Comparison of ENCODE assay signal across 2 cellular contexts in the genomic region with DNA sequence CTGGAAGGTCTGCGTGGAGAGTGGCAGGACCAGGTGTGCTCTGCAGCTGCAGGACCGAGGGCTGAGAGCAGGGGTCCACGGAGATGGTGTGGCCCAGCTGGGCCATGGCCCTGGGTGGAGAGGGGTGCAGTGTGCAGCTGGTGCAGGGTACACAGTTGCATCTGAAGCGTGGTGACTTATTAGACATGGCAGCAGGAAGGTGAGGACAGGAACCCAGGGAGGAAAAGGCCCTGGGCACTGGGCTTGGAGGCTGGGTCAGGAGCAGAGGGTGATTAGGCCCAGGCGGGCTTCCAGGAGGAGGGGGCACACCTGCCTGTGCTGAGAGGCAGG.
TF ChIP-seq lines count a peak whose summit lies in the region.

No MANE protein-coding gene starts in this region.

TF ChIP-seq in SK-N-SH, 30 proteins besides CTCF, POLR2A, EP300 and RAD21 (continued from another document):
- TF ChIP-seq, protein P1, sequence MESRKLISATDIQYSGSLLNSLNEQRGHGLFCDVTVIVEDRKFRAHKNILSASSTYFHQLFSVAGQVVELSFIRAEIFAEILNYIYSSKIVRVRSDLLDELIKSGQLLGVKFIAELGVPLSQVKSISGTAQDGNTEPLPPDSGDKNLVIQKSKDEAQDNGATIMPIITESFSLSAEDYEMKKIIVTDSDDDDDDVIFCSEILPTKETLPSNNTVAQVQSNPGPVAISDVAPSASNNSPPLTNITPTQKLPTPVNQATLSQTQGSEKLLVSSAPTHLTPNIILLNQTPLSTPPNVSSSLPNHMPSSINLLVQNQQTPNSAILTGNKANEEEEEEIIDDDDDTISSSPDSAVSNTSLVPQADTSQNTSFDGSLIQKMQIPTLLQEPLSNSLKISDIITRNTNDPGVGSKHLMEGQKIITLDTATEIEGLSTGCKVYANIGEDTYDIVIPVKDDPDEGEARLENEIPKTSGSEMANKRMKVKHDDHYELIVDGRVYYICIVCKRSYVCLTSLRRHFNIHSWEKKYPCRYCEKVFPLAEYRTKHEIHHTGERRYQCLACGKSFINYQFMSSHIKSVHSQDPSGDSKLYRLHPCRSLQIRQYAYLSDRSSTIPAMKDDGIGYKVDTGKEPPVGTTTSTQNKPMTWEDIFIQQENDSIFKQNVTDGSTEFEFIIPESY (IDR thresholded peaks at IDR 0.05; ENCODE audit: borderline replicate concordance, low read depth) = no peak
- TF ChIP-seq ELF1 (IDR thresholded peaks at IDR 0.05) (no peak), POLR2AphosphoS5 (IDR thresholded peaks at IDR 0.05; ENCODE audit: low read depth, low read length) (no peak), JUND (IDR thresholded peaks at IDR 0.05) (no peak), FOSL2 (IDR thresholded peaks at IDR 0.05; ENCODE audit: borderline replicate concordance, low read depth) (no peak), CHD2 (IDR thresholded peaks at IDR 0.05; ENCODE audit: low read length, partially characterized antibody) (no peak)
- TF ChIP-seq, protein P2, sequence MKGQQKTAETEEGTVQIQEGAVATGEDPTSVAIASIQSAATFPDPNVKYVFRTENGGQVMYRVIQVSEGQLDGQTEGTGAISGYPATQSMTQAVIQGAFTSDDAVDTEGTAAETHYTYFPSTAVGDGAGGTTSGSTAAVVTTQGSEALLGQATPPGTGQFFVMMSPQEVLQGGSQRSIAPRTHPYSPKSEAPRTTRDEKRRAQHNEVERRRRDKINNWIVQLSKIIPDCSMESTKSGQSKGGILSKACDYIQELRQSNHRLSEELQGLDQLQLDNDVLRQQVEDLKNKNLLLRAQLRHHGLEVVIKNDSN (IDR thresholded peaks at IDR 0.05; ENCODE audit: borderline replicate concordance, low read depth) = no peak

TF ChIP-seq in SK-N-SH treated with all-trans-retinoic acid at 6 μM for 48 hours, 23 proteins besides CTCF, POLR2A, EP300 and RAD21 (continued from another document):
- TF ChIP-seq, protein P3, sequence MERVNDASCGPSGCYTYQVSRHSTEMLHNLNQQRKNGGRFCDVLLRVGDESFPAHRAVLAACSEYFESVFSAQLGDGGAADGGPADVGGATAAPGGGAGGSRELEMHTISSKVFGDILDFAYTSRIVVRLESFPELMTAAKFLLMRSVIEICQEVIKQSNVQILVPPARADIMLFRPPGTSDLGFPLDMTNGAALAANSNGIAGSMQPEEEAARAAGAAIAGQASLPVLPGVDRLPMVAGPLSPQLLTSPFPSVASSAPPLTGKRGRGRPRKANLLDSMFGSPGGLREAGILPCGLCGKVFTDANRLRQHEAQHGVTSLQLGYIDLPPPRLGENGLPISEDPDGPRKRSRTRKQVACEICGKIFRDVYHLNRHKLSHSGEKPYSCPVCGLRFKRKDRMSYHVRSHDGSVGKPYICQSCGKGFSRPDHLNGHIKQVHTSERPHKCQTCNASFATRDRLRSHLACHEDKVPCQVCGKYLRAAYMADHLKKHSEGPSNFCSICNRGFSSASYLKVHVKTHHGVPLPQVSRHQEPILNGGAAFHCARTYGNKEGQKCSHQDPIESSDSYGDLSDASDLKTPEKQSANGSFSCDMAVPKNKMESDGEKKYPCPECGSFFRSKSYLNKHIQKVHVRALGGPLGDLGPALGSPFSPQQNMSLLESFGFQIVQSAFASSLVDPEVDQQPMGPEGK (CRISPR knock-in tag; IDR thresholded peaks at IDR 0.05; ENCODE audit: borderline replicate concordance) = no peak
- TF ChIP-seq ZFP30 (CRISPR knock-in tag; IDR thresholded peaks at IDR 0.05) (no peak), ISL1 (CRISPR knock-in tag; IDR thresholded peaks at IDR 0.05) (no peak), SNAI2 (CRISPR knock-in tag; IDR thresholded peaks at IDR 0.05) (no peak), RARB (CRISPR knock-in tag; IDR thresholded peaks at IDR 0.05) (no peak)
- TF ChIP-seq, protein P4, sequence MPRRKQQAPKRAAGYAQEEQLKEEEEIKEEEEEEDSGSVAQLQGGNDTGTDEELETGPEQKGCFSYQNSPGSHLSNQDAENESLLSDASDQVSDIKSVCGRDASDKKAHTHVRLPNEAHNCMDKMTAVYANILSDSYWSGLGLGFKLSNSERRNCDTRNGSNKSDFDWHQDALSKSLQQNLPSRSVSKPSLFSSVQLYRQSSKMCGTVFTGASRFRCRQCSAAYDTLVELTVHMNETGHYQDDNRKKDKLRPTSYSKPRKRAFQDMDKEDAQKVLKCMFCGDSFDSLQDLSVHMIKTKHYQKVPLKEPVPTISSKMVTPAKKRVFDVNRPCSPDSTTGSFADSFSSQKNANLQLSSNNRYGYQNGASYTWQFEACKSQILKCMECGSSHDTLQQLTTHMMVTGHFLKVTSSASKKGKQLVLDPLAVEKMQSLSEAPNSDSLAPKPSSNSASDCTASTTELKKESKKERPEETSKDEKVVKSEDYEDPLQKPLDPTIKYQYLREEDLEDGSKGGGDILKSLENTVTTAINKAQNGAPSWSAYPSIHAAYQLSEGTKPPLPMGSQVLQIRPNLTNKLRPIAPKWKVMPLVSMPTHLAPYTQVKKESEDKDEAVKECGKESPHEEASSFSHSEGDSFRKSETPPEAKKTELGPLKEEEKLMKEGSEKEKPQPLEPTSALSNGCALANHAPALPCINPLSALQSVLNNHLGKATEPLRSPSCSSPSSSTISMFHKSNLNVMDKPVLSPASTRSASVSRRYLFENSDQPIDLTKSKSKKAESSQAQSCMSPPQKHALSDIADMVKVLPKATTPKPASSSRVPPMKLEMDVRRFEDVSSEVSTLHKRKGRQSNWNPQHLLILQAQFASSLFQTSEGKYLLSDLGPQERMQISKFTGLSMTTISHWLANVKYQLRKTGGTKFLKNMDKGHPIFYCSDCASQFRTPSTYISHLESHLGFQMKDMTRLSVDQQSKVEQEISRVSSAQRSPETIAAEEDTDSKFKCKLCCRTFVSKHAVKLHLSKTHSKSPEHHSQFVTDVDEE (CRISPR knock-in tag; IDR thresholded peaks at IDR 0.05) = no peak
